1 cellular context compared by ENCODE assay signal in genomic region chr19:38929929-38930775, GRCh38.
TF ChIP-seq lines count a peak whose summit lies in the region.

SARS2 (minus strand) TSS chr19:38930763; CDS start chr19:38930736, 27 bp downstream.

TF ChIP-seq in GM12878, 131 proteins besides CTCF, POLR2A, EP300 and RAD21 (continued from another document and continues in another):
- TF ChIP-seq BACH1 (IDR thresholded peaks at IDR 0.05; ENCODE audit: borderline replicate concordance) (no peak), SIX5 (IDR thresholded peaks at IDR 0.05; ENCODE audit: low read depth, low read length, severe bottlenecking) (peak; percentile 36), SUPT20H (IDR thresholded peaks at IDR 0.05; ENCODE audit: borderline replicate concordance, control insufficient read depth, low read depth, low read length) (no peak), EGR1 (IDR thresholded peaks at IDR 0.05; ENCODE audit: borderline replicate concordance in 1 of 2, low read depth in 2 of 2, low read length in 2 of 2) (0 out of 3 replicates have a peak, but pooled peaks of 1 of the 2 experiments have one; percentile 29), RELA (IDR thresholded peaks at IDR 0.05; ENCODE audit: borderline replicate concordance, partially characterized antibody) (peak; percentile 19), GATAD2B (conservative IDR thresholded peaks at IDR 0.05; ENCODE audit: low read depth) (peak; percentile 73; the same call in 1 of the 2 replicates), PKNOX1 (IDR thresholded peaks at IDR 0.05) (no peak), FOS (IDR thresholded peaks at IDR 0.05; ENCODE audit: borderline replicate concordance, extremely low read depth, insufficient read length) (no peak), ZBTB11 (CRISPR knock-in tag; IDR thresholded peaks at IDR 0.05) (no peak), SPI1 (IDR thresholded peaks at IDR 0.05; ENCODE audit: borderline replicate concordance, insufficient read depth, low read depth, low read length) (no peak), ZNF384 (IDR thresholded peaks at IDR 0.05; ENCODE audit: borderline replicate concordance, low read depth, low read length) (no peak), ZNF622 (IDR thresholded peaks at IDR 0.05) (no peak), TCF7 (IDR thresholded peaks at IDR 0.05; ENCODE audit: borderline replicate concordance) (no peak), FOXM1 (IDR thresholded peaks at IDR 0.05; ENCODE audit: low read depth, low read length) (no peak), EZH2 (IDR thresholded peaks at IDR 0.05; ENCODE audit: borderline replicate concordance, control insufficient read depth, low read depth, low read length) (no peak), SREBF1 (IDR thresholded peaks at IDR 0.05; ENCODE audit: low read length) (no peak), ASH2L (IDR thresholded peaks at IDR 0.05; ENCODE audit: borderline replicate concordance, low read depth) (peak; percentile 94; the same call in 1 of the 2 replicates), NR2F1 (conservative IDR thresholded peaks at IDR 0.05) (no peak), JUND (IDR thresholded peaks at IDR 0.05; ENCODE audit: low read depth, low read length) (no peak), ZZZ3 (IDR thresholded peaks at IDR 0.05; ENCODE audit: control insufficient read depth, insufficient read length, low read depth) (no peak), IKZF1 (conservative IDR thresholded peaks at IDR 0.05) (peak; percentile 90), BCL3 (IDR thresholded peaks at IDR 0.05; ENCODE audit: borderline replicate concordance, insufficient read depth, low read depth, low read length, poor library complexity, severe bottlenecking) (no peak), HSF1 (IDR thresholded peaks at IDR 0.05; ENCODE audit: low read depth, low read length) (no peak; the same call in 1 of the 2 replicates), NRF1 (conservative IDR thresholded peaks at IDR 0.05; ENCODE audit: low read depth, low read length) (peak; percentile 84), DPF2 (IDR thresholded peaks at IDR 0.05) (peak; percentile 100), IRF4 (IDR thresholded peaks at IDR 0.05; ENCODE audit: low read depth, low read length) (0 out of 2 replicates have a peak, but pooled peaks have one; percentile 3), KDM1A (IDR thresholded peaks at IDR 0.05; ENCODE audit: borderline replicate concordance) (no peak), RB1 (IDR thresholded peaks at IDR 0.05; ENCODE audit: borderline replicate concordance) (peak; percentile 74), EED (IDR thresholded peaks at IDR 0.05; ENCODE audit: low read depth) (peak; percentile 75), CREB1 (IDR thresholded peaks at IDR 0.05; ENCODE audit: low read depth) (no peak), CHD2 (IDR thresholded peaks at IDR 0.05; ENCODE audit: borderline replicate concordance, low read depth, low read length) (no peak), HCFC1 (IDR thresholded peaks at IDR 0.05; ENCODE audit: low read length) (peak; percentile 71), NFIC (IDR thresholded peaks at IDR 0.05; ENCODE audit: low read depth, low read length) (no peak), IKZF2 (IDR thresholded peaks at IDR 0.05) (peak in 1 of 2 experiments; percentile 79), TARDBP (IDR thresholded peaks at IDR 0.05; ENCODE audit: borderline replicate concordance) (no peak), PAX5 (IDR thresholded peaks at IDR 0.05; ENCODE audit: borderline replicate concordance, low read depth, low read length) (no peak), BMI1 (IDR thresholded peaks at IDR 0.05; ENCODE audit: borderline replicate concordance) (peak; percentile 41; the same call in 1 of the 2 replicates), HDAC2 (IDR thresholded peaks at IDR 0.05) (no peak), NFYA (IDR thresholded peaks at IDR 0.05; ENCODE audit: borderline replicate concordance, low read depth, low read length) (no peak), REST (IDR thresholded peaks at IDR 0.05; ENCODE audit: low read depth, low read length) (no peak), ZBED1 (IDR thresholded peaks at IDR 0.05; ENCODE audit: borderline replicate concordance) (no peak), SUZ12 (IDR thresholded peaks at IDR 0.05; ENCODE audit: unreplicated experiment) (no peak), CHD1 (IDR thresholded peaks at IDR 0.05; ENCODE audit: low read depth, low read length) (no peak), CUX1 (IDR thresholded peaks at IDR 0.05; ENCODE audit: insufficient replicate concordance, low read depth, low read length) (no peak), SMAD1 (IDR thresholded peaks at IDR 0.05; ENCODE audit: low read depth, partially characterized antibody) (no peak), CHD4 (IDR thresholded peaks at IDR 0.05) (no peak), RUNX3 (IDR thresholded peaks at IDR 0.05; ENCODE audit: low read length) (peak; percentile 31; the same call in 1 of the 2 replicates), ZNF207 (IDR thresholded peaks at IDR 0.05; ENCODE audit: borderline replicate concordance) (peak; percentile 94; the same call in 1 of the 2 replicates), MTA3 (IDR thresholded peaks at IDR 0.05; ENCODE audit: borderline replicate concordance, low read length) (no peak), POU2F2 (IDR thresholded peaks at IDR 0.05; ENCODE audit: borderline replicate concordance, low read depth, low read length) (no peak; the same call in 2 of the 3 replicates), BCL11A (IDR thresholded peaks at IDR 0.05; ENCODE audit: low read depth, low read length) (no peak)
